ENCODE assay signal across 32 cellular contexts in genomic region chr1:36522461-36523229, GRCh38. TPM values are rescaled to one million over a fixed set of nuclear protein-coding genes. Genes with fewer than 3 reads are reported as not detected.
"Had no signal": no experiment of that assay in that cellular context is flagged by ENCODE, and none has a peak within 500 bp of the region (broad histone marks: within the 10 kb centered on the region; RNA-seq: fewer than 3 reads in every experiment).

No MANE protein-coding gene starts in this region.

- H3K4me3 ChIP-seq: heart right ventricle, left ventricle myocardium inferior, lung, mucosa of descending colon, ovary, psoas muscle, smooth muscle cell, testis, transverse colon had no signal

- H3K27ac Mint-ChIP-seq: activated CD4-positive, alpha-beta T cell treated with anti-CD3 and anti-CD28 coated beads, Interleukin-2, amount 10 ng/mL, durations not matched to agents 24 days and 14 days; activated naive CD4-positive, alpha-beta T cell treated with anti-CD3 and anti-CD28 coated beads, Interleukin-2, amount 10 ng/mL, durations not matched to agents 7 days and 5 days; endodermal cell had no signal

- H3K4me2 ChIP-seq: smooth muscle cell had no signal

- H3K36me3 ChIP-seq: brain microvascular endothelial cell, heart right ventricle, left ventricle myocardium inferior, ovary, transverse colon had no signal

- H3K9me3 ChIP-seq: heart right ventricle, left ventricle myocardium inferior, mucosa of descending colon, ovary, psoas muscle, testis, transverse colon had no signal

- H3K27me3 ChIP-seq: brain microvascular endothelial cell, ovary, testis, transverse colon had no signal

- ATAC-seq: esophagus mucosa, mucosa of descending colon, psoas muscle, T-helper 17 cell had no signal

- H3K4me1 ChIP-seq: heart right ventricle, left ventricle myocardium inferior, psoas muscle, testis, transverse colon had no signal

- H3K4me1 Mint-ChIP-seq: activated CD4-positive, alpha-beta T cell treated with anti-CD3 and anti-CD28 coated beads, Interleukin-2, amount 10 ng/mL, durations not matched to agents 24 days and 14 days had no signal

- H3K36me3 Mint-ChIP-seq: activated CD4-positive, alpha-beta memory T cell treated with anti-CD3 and anti-CD28 coated beads for 36 hours; activated naive CD4-positive, alpha-beta T cell treated with anti-CD3 and anti-CD28 coated beads, Interleukin-2, amount 10 ng/mL, durations not matched to agents 7 days and 5 days; natural killer cell treated with Interleukin-12 subunit alpha and Interleukin-12 subunit beta and Interleukin-15 and Interleukin-18, amount 100 ng/mL, for 72 hours had no signal

- H3K4me3 Mint-ChIP-seq: activated CD4-positive, alpha-beta T cell treated with anti-CD3 and anti-CD28 coated beads, Interleukin-2, amount 10 ng/mL, durations not matched to agents 24 days and 14 days; activated naive CD4-positive, alpha-beta T cell treated with anti-CD3 and anti-CD28 coated beads, Interleukin-2, amount 10 ng/mL, durations not matched to agents 7 days and 5 days; endodermal cell had no signal

- DNase-seq: activated CD4-positive, alpha-beta memory T cell treated with anti-CD3 and anti-CD28 coated beads for 36 hours; activated CD4-positive, alpha-beta T cell treated with anti-CD3 and anti-CD28 coated beads, Interleukin-2, amount 10 ng/mL, durations not matched to agents 24 days and 14 days; activated CD4-positive, CD25-positive, alpha-beta regulatory T cell treated with anti-CD3 and anti-CD28 coated beads, Interleukin-2, amount 50 U/mL, for 72 hours; activated naive CD4-positive, alpha-beta T cell treated with anti-CD3 and anti-CD28 coated beads, Interleukin-2, amount 10 ng/mL, durations not matched to agents 7 days and 5 days; activated T-cell treated with anti-CD3 and anti-CD28 coated beads for 4 hours; activated T-cell treated with anti-CD3 and anti-CD28 coated beads, Interleukin-2, amount 50 U/mL, for 72 hours; amniotic stem cell; brain microvascular endothelial cell; caudate nucleus; foreskin fibroblast; heart right ventricle; kidney glomerular epithelial cell; left ventricle myocardium inferior; mesendoderm; mucosa of descending colon; ovary; psoas muscle; stimulated activated CD4-positive, alpha-beta T cell treated with anti-CD3 and anti-CD28 coated beads, Interleukin-1b, Interleukin-23, amount 100 ng/mL, for 48 hours; stimulated activated naive CD4-positive, alpha-beta T cell treated with Interleukin-2 at 50 U/mL for 16 hours; T-helper 17 cell; T1000; testis; transverse colon had no signal

- H3K27me3 Mint-ChIP-seq: activated CD4-positive, alpha-beta memory T cell treated with anti-CD3 and anti-CD28 coated beads for 36 hours; activated CD4-positive, alpha-beta T cell treated with anti-CD3 and anti-CD28 coated beads, Interleukin-2, amount 10 ng/mL, durations not matched to agents 24 days and 14 days; activated naive CD4-positive, alpha-beta T cell treated with anti-CD3 and anti-CD28 coated beads, Interleukin-2, amount 10 ng/mL, durations not matched to agents 7 days and 5 days had no signal

- H3K27ac ChIP-seq: brain microvascular endothelial cell, heart right ventricle, left ventricle myocardium inferior, ovary, psoas muscle, testis, transverse colon had no signal

- H3K9me3 Mint-ChIP-seq: activated CD4-positive, alpha-beta memory T cell treated with anti-CD3 and anti-CD28 coated beads for 36 hours; activated CD4-positive, alpha-beta T cell treated with anti-CD3 and anti-CD28 coated beads, Interleukin-2, amount 10 ng/mL, durations not matched to agents 24 days and 14 days; activated naive CD4-positive, alpha-beta T cell treated with anti-CD3 and anti-CD28 coated beads, Interleukin-2, amount 10 ng/mL, durations not matched to agents 7 days and 5 days; activated T-cell treated with anti-CD3 and anti-CD28 coated beads, Interleukin-2, amount 50 U/mL, for 72 hours; endodermal cell; natural killer cell treated with Interleukin-12 subunit alpha and Interleukin-12 subunit beta and Interleukin-15 and Interleukin-18, amount 100 ng/mL, for 72 hours had no signal

- FAIRE-seq: astrocyte, urothelium cell line had no signal

RNA-seq across cellular contexts. Expression of gene CSF3R, which starts 39.9 kb away (rescaled TPM):
- total RNA-seq: activated CD4-positive, alpha-beta memory T cell treated with anti-CD3 and anti-CD28 coated beads for 36 hours; chondrocyte; myocyte had no signal
